Comparison of ENCODE assay signal across 17 cellular contexts in the genomic region with DNA sequence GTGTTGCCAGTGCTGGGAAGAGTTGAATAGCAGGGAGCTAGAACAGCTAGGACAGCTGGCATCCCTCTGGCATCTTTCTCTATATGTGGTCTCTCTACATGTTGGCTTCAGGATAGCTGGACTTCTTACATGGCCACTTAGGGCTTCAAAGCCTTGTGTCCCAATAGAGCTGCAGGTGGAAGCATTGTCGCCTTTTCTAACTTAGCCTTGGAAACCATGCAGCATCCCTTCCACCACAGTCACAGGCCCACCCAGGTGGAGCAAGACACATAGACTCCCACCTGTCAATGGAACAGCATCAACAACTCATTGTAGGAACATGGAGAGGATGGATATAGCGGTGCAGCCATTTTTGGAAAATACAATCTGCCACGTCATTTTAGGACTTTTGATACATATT.
DNase-seq lines count a peak whose midpoint lies in the region; ATAC-seq and TF ChIP-seq lines count a peak whose summit lies in the region.
"Had no signal": no experiment of that assay in that cellular context is flagged by ENCODE, and none has a peak within 500 bp of the region (broad histone marks: within the 10 kb centered on the region; RNA-seq: fewer than 3 reads in every experiment).

No MANE protein-coding gene starts in this region.

- no peak for ATAC-seq in activated CD4-positive, alpha-beta T cell treated with anti-CD3 and anti-CD28 coated beads for 36 hours
- ATAC-seq: A549; CD8-positive, alpha-beta T cell had no signal

- no peaks in the 10 kb centered on the region for H3K4me1 Mint-ChIP-seq in activated CD4-positive, alpha-beta T cell treated with anti-CD3 and anti-CD28 coated beads, Interleukin-2, amount 10 ng/mL, durations not matched to agents 24 days and 14 days
- H3K4me1 Mint-ChIP-seq in activated CD4-positive, alpha-beta T cell treated with anti-CD3 and anti-CD28 coated beads for 36 hours: no peaks in the 10 kb centered on the region
- H3K4me1 Mint-ChIP-seq: B cell had no signal

- no peak overlapping the region for H3K27ac Mint-ChIP-seq in activated CD4-positive, alpha-beta T cell treated with anti-CD3 and anti-CD28 coated beads, Interleukin-2, amount 10 ng/mL, durations not matched to agents 24 days and 14 days
- H3K27ac Mint-ChIP-seq in activated CD4-positive, alpha-beta T cell treated with anti-CD3 and anti-CD28 coated beads for 36 hours: no peak overlapping the region
- H3K27ac Mint-ChIP-seq: B cell; CD4-positive, alpha-beta T cell; CD8-positive, alpha-beta T cell had no signal

- no peaks in the 10 kb centered on the region for H3K36me3 ChIP-seq in esophagus muscularis mucosa
- H3K36me3 ChIP-seq: BLaER1 treated with 17β-estradiol and CSF1 and Interleukin-3, amounts not matched to agents 10 nM and 100 nM had no signal

- POLR2A ChIA-PET in activated CD4-positive, alpha-beta T cell treated with anti-CD3 and anti-CD28 coated beads for 36 hours (lab: Charles Lee): interaction anchor here (0.6 kb wide), 1 partner anchor 219 kb away, joined by 4 read pairs; no protein-coding TSS in a partner anchor

- WGBS in esophagus muscularis mucosa: 97% methylated on average over 3 of the region's 3 CpGs

- H3K27me3 ChIP-seq in esophagus muscularis mucosa: no peaks in the 10 kb centered on the region
- H3K27me3 ChIP-seq: BLaER1 treated with 17β-estradiol and CSF1 and Interleukin-3, amounts not matched to agents 10 nM and 100 nM had no signal

- no peak overlapping the region for H3K4me3 ChIP-seq in esophagus muscularis mucosa
- H3K4me3 ChIP-seq: A549; BLaER1 treated with 17β-estradiol and CSF1 and Interleukin-3, amounts not matched to agents 10 nM and 100 nM had no signal

- H3K9me3 Mint-ChIP-seq in activated CD4-positive, alpha-beta T cell treated with anti-CD3 and anti-CD28 coated beads, Interleukin-2, amount 10 ng/mL, durations not matched to agents 24 days and 14 days: no peaks in the 10 kb centered on the region
- H3K9me3 Mint-ChIP-seq in activated CD4-positive, alpha-beta T cell treated with anti-CD3 and anti-CD28 coated beads for 36 hours (ENCODE audit: low read depth): no peaks in the 10 kb centered on the region
- H3K9me3 Mint-ChIP-seq: CD4-positive, alpha-beta T cell; CD8-positive, alpha-beta T cell had no signal

- H3K27me3 Mint-ChIP-seq in activated CD4-positive, alpha-beta T cell treated with anti-CD3 and anti-CD28 coated beads, Interleukin-2, amount 10 ng/mL, durations not matched to agents 24 days and 14 days: peaks cover 15% of the 10 kb centered on the region
- H3K27me3 Mint-ChIP-seq in activated CD4-positive, alpha-beta T cell treated with anti-CD3 and anti-CD28 coated beads for 36 hours: peaks cover 5% of the 10 kb centered on the region
- H3K27me3 Mint-ChIP-seq: B cell; CD4-positive, alpha-beta T cell had no signal

- intact Hi-C loops in activated CD4-positive, alpha-beta T cell treated with anti-CD3 and anti-CD28 coated beads, Interleukin-2, amount 10 ng/mL, durations not matched to agents 24 days and 14 days (cut with micrococcal nuclease): no loop called here
- intact Hi-C loops in activated CD4-positive, alpha-beta T cell treated with anti-CD3 and anti-CD28 coated beads for 36 hours (cut with DNase I, micrococcal nuclease): no loop called here
- intact Hi-C loops in esophagus muscularis mucosa (cut with DNase I): no loop called here

- peak; percentile 20 for DNase-seq in activated CD4-positive, alpha-beta T cell treated with anti-CD3 and anti-CD28 coated beads, Interleukin-2, amount 10 ng/mL, durations not matched to agents 24 days and 14 days
- DNase-seq in activated CD4-positive, alpha-beta T cell treated with anti-CD3 and anti-CD28 coated beads for 36 hours: no peak
- peak; percentile 4 for DNase-seq in NCI-H69 (lab: John Stamatoyannopoulos, UW)
- peak; percentile 91 for DNase-seq in esophagus muscularis mucosa (ENCODE audit: extremely low spot score)
- no peak for DNase-seq in NCI-H187 treated with DMSO at 0.1 percent for 48 hours (lab: John Stamatoyannopoulos, UW)
- DNase-seq: AML-193; Caco-2; Calu3; CD4-positive, alpha-beta T cell; CD8-positive, alpha-beta T cell; DMS79 treated with DMSO at 0.1 percent for 48 hours; GF-D8 had no signal

- H3K4me3 Mint-ChIP-seq in activated CD4-positive, alpha-beta T cell treated with anti-CD3 and anti-CD28 coated beads, Interleukin-2, amount 10 ng/mL, durations not matched to agents 24 days and 14 days: no peak overlapping the region
- H3K4me3 Mint-ChIP-seq in activated CD4-positive, alpha-beta T cell treated with anti-CD3 and anti-CD28 coated beads for 36 hours: no peak overlapping the region
- H3K4me3 Mint-ChIP-seq: B cell; CD4-positive, alpha-beta T cell; CD8-positive, alpha-beta T cell had no signal

- TF ChIP-seq POLR2A in esophagus muscularis mucosa (IDR thresholded peaks at IDR 0.05; ENCODE audit: low read depth): no peak

- no peak for TF ChIP-seq EP300 in esophagus muscularis mucosa (IDR thresholded peaks at IDR 0.05)

- no peaks in the 10 kb centered on the region for H3K36me3 Mint-ChIP-seq in activated CD4-positive, alpha-beta T cell treated with anti-CD3 and anti-CD28 coated beads, Interleukin-2, amount 10 ng/mL, durations not matched to agents 24 days and 14 days (ENCODE audit: low read depth)
- H3K36me3 Mint-ChIP-seq in activated CD4-positive, alpha-beta T cell treated with anti-CD3 and anti-CD28 coated beads for 36 hours (ENCODE audit: low read depth): no peaks in the 10 kb centered on the region
- H3K36me3 Mint-ChIP-seq: CD8-positive, alpha-beta T cell had no signal

- CTCF ChIA-PET in activated CD4-positive, alpha-beta T cell treated with anti-CD3 and anti-CD28 coated beads for 36 hours (lab: Charles Lee): interaction anchor here (0.6 kb wide), 1 partner anchor 740 kb away, joined by 3 read pairs; no protein-coding TSS in a partner anchor

- no peaks in the 10 kb centered on the region for H3K4me1 ChIP-seq in esophagus muscularis mucosa

- TF ChIP-seq CTCF in esophagus muscularis mucosa (IDR thresholded peaks at IDR 0.05): no peak

- H3K9me3 ChIP-seq in esophagus muscularis mucosa: no peaks in the 10 kb centered on the region
- H3K9me3 ChIP-seq: A549; BLaER1 treated with 17β-estradiol and CSF1 and Interleukin-3, amounts not matched to agents 10 nM and 100 nM; Caco-2 had no signal

- no peak overlapping the region for H3K27ac ChIP-seq in esophagus muscularis mucosa (replicated peaks in 1 of 4)
- H3K27ac ChIP-seq: 22Rv1; A549; BLaER1 treated with 17β-estradiol and CSF1 and Interleukin-3, amounts not matched to agents 10 nM and 100 nM; C4-2B had no signal

Comparison
In these comparisons a context has a peak if more than half of its experiments do, and no peak if none do; other contexts are left out.
1. DNase-seq: peak in activated CD4-positive, alpha-beta T cell treated with anti-CD3 and anti-CD28 coated beads, Interleukin-2, amount 10 ng/mL, durations not matched to agents 24 days and 14 days (single experiment), NCI-H69 (single experiment) and esophagus muscularis mucosa (single experiment); none in activated CD4-positive, alpha-beta T cell treated with anti-CD3 and anti-CD28 coated beads for 36 hours (single experiment) and NCI-H187 treated with DMSO at 0.1 percent for 48 hours (single experiment).